8 cellular contexts compared by ENCODE assay signal in genomic region chr1:21909787-21910503, GRCh38.
A peak's percentile ranks its signal among the peaks of the same experiment; 100 is the strongest.
DNase-seq lines count a peak whose midpoint lies in the region; ATAC-seq and TF ChIP-seq lines count a peak whose summit lies in the region.

No MANE protein-coding gene starts in this region.

- H3K4me1 ChIP-seq in rectal smooth muscle tissue (ENCODE audit: control insufficient read depth, insufficient read depth, low read length), result peaks cover 84% of the 10 kb centered on the region

- DNase-seq in GM13976 (ENCODE audit: low spot score), result peak; percentile 87
- peak; percentile 70 for DNase-seq in activated CD4-positive, alpha-beta T cell treated with anti-CD3 and anti-CD28 coated beads for 48 hours
- peak; percentile 82 for DNase-seq in fibroblast of pulmonary artery (ENCODE audit: low read depth)
- DNase-seq in RKO (ENCODE audit: low spot score), result no peak
- DNase-seq in NCI-H2107 (lab: John Stamatoyannopoulos, UW), result no peak

- ATAC-seq in HG02884 (IDR thresholded peaks at IDR 0.05; ENCODE audit: unreplicated experiment) (no peak), GM18907 (IDR thresholded peaks at IDR 0.05; ENCODE audit: unreplicated experiment) (no peak)

- no peak overlapping the region for H3K4me3 ChIP-seq in fibroblast of pulmonary artery (replicated peaks; ENCODE audit: low read depth, low read length)
- H3K4me3 ChIP-seq in rectal smooth muscle tissue (ENCODE audit: low read length), result no peak overlapping the region

- no peak overlapping the region for H3K9ac ChIP-seq in rectal smooth muscle tissue (ENCODE audit: low read length)

- H3K27ac ChIP-seq in rectal smooth muscle tissue (ENCODE audit: low read depth, low read length), result peak overlapping the region; percentile 96

- H3K27me3 ChIP-seq in rectal smooth muscle tissue (ENCODE audit: control insufficient read depth, insufficient read depth, low read length), result no peaks in the 10 kb centered on the region

- in situ Hi-C loops in GM13976 (cut with MboI; ENCODE audit: low sequenced_read_pairs, unreplicated experiment), result no loop called here

- TF ChIP-seq CTCF in GM13976 (IDR thresholded peaks at IDR 0.05; ENCODE audit: borderline replicate concordance, control extremely low read depth, extremely low read depth, insufficient read depth, missing control alignments), result no peak
- TF ChIP-seq CTCF in fibroblast of pulmonary artery (IDR thresholded peaks at IDR 0.05; ENCODE audit: low read length, missing control alignments), result no peak

- no peaks in the 10 kb centered on the region for H3K36me3 ChIP-seq in rectal smooth muscle tissue (ENCODE audit: control insufficient read depth, insufficient read depth, low read length)

Comparison
In these comparisons a context has a peak if more than half of its experiments do, and no peak if none do; other contexts are left out.
1. DNase-seq: peak in GM13976 (single experiment), activated CD4-positive, alpha-beta T cell treated with anti-CD3 and anti-CD28 coated beads for 48 hours (single experiment) and fibroblast of pulmonary artery (single experiment); none in RKO (single experiment) and NCI-H2107 (single experiment).